ENCODE assay signal across 19 cellular contexts in the genomic region with DNA sequence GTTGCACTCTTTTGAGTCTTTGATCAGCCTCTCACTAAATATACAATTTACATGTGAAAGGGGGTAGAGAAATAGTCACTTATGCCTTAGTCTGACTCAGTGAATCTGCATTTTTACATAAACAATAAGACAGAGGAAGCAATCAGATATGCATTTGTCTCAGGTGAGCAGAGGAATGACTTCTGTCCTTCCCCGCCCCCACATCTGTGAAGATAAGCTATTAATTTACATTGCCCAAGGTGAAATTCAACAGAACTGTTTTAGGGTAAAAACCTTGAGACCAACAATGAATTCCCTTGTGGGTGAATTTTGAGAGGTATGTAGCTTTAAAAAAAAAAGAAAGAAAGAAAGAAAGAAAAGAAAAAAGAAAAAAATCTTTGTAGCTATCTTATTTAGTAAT.
DNase-seq lines count a peak whose midpoint lies in the region; ATAC-seq, FAIRE-seq and TF ChIP-seq lines count a peak whose summit lies in the region.
"Had no signal": no experiment of that assay in that cellular context is flagged by ENCODE, and none has a peak within 500 bp of the region (broad histone marks: within the 10 kb centered on the region; RNA-seq: fewer than 3 reads in every experiment).

No MANE protein-coding gene starts in this region.

- TF ChIP-seq POLR2A in H1 (IDR thresholded peaks at IDR 0.05; ENCODE audit: control extremely low read depth in 1 of 2, low read depth in 2 of 2, low read length in 2 of 2) (no peak), suprapubic skin (IDR thresholded peaks at IDR 0.05) (no peak)

- H2BK20ac ChIP-seq in H1 (ENCODE audit: low read length), result peak overlapping the region; percentile 99

- peak overlapping the region; percentile 99 for H2AK5ac ChIP-seq in H1 (ENCODE audit: low read depth, low read length)

- no peak overlapping the region for H2BK15ac ChIP-seq in H1 (ENCODE audit: low read length)

- peaks cover 15% of the 10 kb centered on the region for H3K9me3 Mint-ChIP-seq in stimulated activated naive CD8-positive, alpha-beta T cell treated with anti-CD3 and anti-CD28 coated beads, Interleukin-15, Interleukin-2, amounts not matched to agents 100 ng/mL and 50 ng/mL, for 24 hours

- TF ChIP-seq CTCF in H1 (IDR thresholded peaks at IDR 0.05; ENCODE audit: control extremely low read depth in 1 of 3, insufficient read depth in 1 of 3, low read depth in 1 of 3, low read length in 3 of 3) (no peak), suprapubic skin (IDR thresholded peaks at IDR 0.05) (no peak)

- no peaks in the 10 kb centered on the region for H3K79me1 ChIP-seq in H1 (ENCODE audit: low read depth, low read length)

- CTCF ChIA-PET in H1 (lab: Charles Lee; ENCODE audit: partially characterized antibody), result interaction anchor here (0.7 to 0.8 kb wide), 3 partner anchors 12 to 161 kb away, joined by 3 read pairs; no protein-coding TSS in a partner anchor

- H3K79me2 ChIP-seq in H1 (ENCODE audit: control insufficient read depth in 1 of 2, insufficient read depth in 2 of 2, low read length in 2 of 2), result no peaks in the 10 kb centered on the region

- peak overlapping the region; percentile 100; the same call in 1 of the 2 replicates for H2BK5ac ChIP-seq in H1 (ENCODE audit: low read depth, low read length)

- peak overlapping the region in 1 of 2 experiments; percentile 58; a peak in 2 of 4 replicates for H3K4me2 ChIP-seq in H1 (ENCODE audit: insufficient read depth in 1 of 2, low read depth in 2 of 2, low read length in 2 of 2)
- H3K4me2 ChIP-seq: A549; BLaER1 treated with 17β-estradiol and CSF1 and Interleukin-3, amounts not matched to agents 10 nM and 100 nM had no signal

- H3K9ac ChIP-seq in H1 (replicated peaks in 1 of 4; ENCODE audit: extremely low read depth in 1 of 4, low read depth in 3 of 4, low read length in 3 of 4), result no peak overlapping the region
- H3K9ac ChIP-seq in iPS-18a (ENCODE audit: low read length), result no peak overlapping the region
- H3K9ac ChIP-seq: BLaER1 treated with 17β-estradiol and CSF1 and Interleukin-3, amounts not matched to agents 10 nM and 100 nM had no signal

- POLR2A ChIA-PET in H1 (lab: Charles Lee; ENCODE audit: partially characterized antibody), result interaction anchor here (1.1 to 2.9 kb wide), 2 partner anchors 12 to 20 kb away, joined by 3 to 18 read pairs; no protein-coding TSS in a partner anchor

- no peak for TF ChIP-seq RAD21 in H1 (IDR thresholded peaks at IDR 0.05 in 1 of 2, conservative IDR thresholded peaks at IDR 0.05 in 1 of 2; ENCODE audit: low read depth in 2 of 2, low read length in 2 of 2)

- no peaks in the 10 kb centered on the region for H3K36me3 Mint-ChIP-seq in stimulated activated naive CD8-positive, alpha-beta T cell treated with anti-CD3 and anti-CD28 coated beads, Interleukin-15, Interleukin-2, amounts not matched to agents 100 ng/mL and 50 ng/mL, for 24 hours (ENCODE audit: low read depth)
- H3K36me3 Mint-ChIP-seq: CD8-positive, alpha-beta T cell had no signal

- no peak overlapping the region for H4K8ac ChIP-seq in H1 (ENCODE audit: extremely low read depth, insufficient read depth, low read length)

- H4K20me1 ChIP-seq in H1 (replicated peaks in 1 of 2; ENCODE audit: control insufficient read depth in 1 of 2, insufficient read depth in 2 of 2, low read length in 2 of 2), result no peaks in the 10 kb centered on the region
- H4K20me1 ChIP-seq: BLaER1 treated with 17β-estradiol and CSF1 and Interleukin-3, amounts not matched to agents 10 nM and 100 nM had no signal

- no peak overlapping the region for H2AFZ ChIP-seq in H1 (ENCODE audit: low read length)

- no peak for ATAC-seq in stimulated activated naive CD8-positive, alpha-beta T cell treated with anti-CD3 and anti-CD28 coated beads, Interleukin-15, Interleukin-2, amounts not matched to agents 100 U/mL and 50 U/mL, for 24 hours
- ATAC-seq in GM19351 (IDR thresholded peaks at IDR 0.05; ENCODE audit: unreplicated experiment), result no peak
- ATAC-seq: A549; CD8-positive, alpha-beta T cell; HepG2 had no signal

- no peak overlapping the region for H3K4me3 Mint-ChIP-seq in stimulated activated naive CD8-positive, alpha-beta T cell treated with anti-CD3 and anti-CD28 coated beads, Interleukin-15, Interleukin-2, amounts not matched to agents 100 ng/mL and 50 ng/mL, for 24 hours
- H3K4me3 Mint-ChIP-seq: B cell; CD8-positive, alpha-beta T cell; IgD-negative memory B cell had no signal

- TF ChIP-seq EP300 in H1 (IDR thresholded peaks at IDR 0.05; ENCODE audit: borderline replicate concordance in 1 of 2, low read depth in 2 of 2, low read length in 2 of 2) (no peak), suprapubic skin (IDR thresholded peaks at IDR 0.05) (no peak)

- H3K27ac Mint-ChIP-seq in stimulated activated naive CD8-positive, alpha-beta T cell treated with anti-CD3 and anti-CD28 coated beads, Interleukin-15, Interleukin-2, amounts not matched to agents 100 ng/mL and 50 ng/mL, for 24 hours, result peak overlapping the region; percentile 31
- H3K27ac Mint-ChIP-seq: B cell; CD8-positive, alpha-beta T cell; IgD-negative memory B cell had no signal

- peaks cover 1% of the 10 kb centered on the region; the same call in 1 of the 2 replicates for H3K23me2 ChIP-seq in H1 (ENCODE audit: low read depth, low read length)

- H3K9me3 ChIP-seq in H1 (ENCODE audit: insufficient read depth in 2 of 2, low read depth in 1 of 2, low read length in 1 of 2) (peaks cover 0 to 3% of the 10 kb centered on the region in 2 experiments; a peak in 1 of 4 replicates), iPS-18a (ENCODE audit: control insufficient read depth, low read depth, low read length) (no peaks in the 10 kb centered on the region), suprapubic skin (no peaks in the 10 kb centered on the region)
- H3K9me3 ChIP-seq: A549; BLaER1 treated with 17β-estradiol and CSF1 and Interleukin-3, amounts not matched to agents 10 nM and 100 nM had no signal

- peak overlapping the region; percentile 93 for H4K5ac ChIP-seq in H1 (ENCODE audit: insufficient read length, low read depth, low read length)

- no peak overlapping the region for H3K56ac ChIP-seq in H1 (replicated peaks; ENCODE audit: insufficient read length, low read depth, low read length)

- peaks cover 2 to 26% (median 15%) of the 10 kb centered on the region in 4 experiments; a peak in 6 of 7 replicates for H3K4me1 ChIP-seq in H1 (replicated peaks in 1 of 4; ENCODE audit: control insufficient read depth in 3 of 4, insufficient read depth in 4 of 4, low read length in 3 of 4)
- peaks cover 39% of the 10 kb centered on the region for H3K4me1 ChIP-seq in iPS-18a (ENCODE audit: control insufficient read depth, low read depth, low read length)
- no peaks in the 10 kb centered on the region for H3K4me1 ChIP-seq in suprapubic skin
- H3K4me1 ChIP-seq: A549 had no signal

- peak overlapping the region; percentile 95; the same call in 1 of the 2 replicates for H3K18ac ChIP-seq in H1 (ENCODE audit: extremely low read depth, low read length)

- no peak overlapping the region for H3K14ac ChIP-seq in H1 (ENCODE audit: insufficient read length)

- H2BK12ac ChIP-seq in H1 (ENCODE audit: low read depth, low read length), result peak overlapping the region; percentile 98; the same call in 1 of the 2 replicates

- H3K23ac ChIP-seq in H1 (ENCODE audit: insufficient read length), result no peak overlapping the region

- peak overlapping the region; percentile 97 for H4K91ac ChIP-seq in H1 (replicated peaks; ENCODE audit: insufficient read length, low read length)

- no peak for FAIRE-seq in H1 (lab: Jason Lieb, UNC)
- FAIRE-seq: A549, HepG2 had no signal

- H3K4me3 ChIP-seq in H1 (ENCODE audit: extremely low read depth in 1 of 4, insufficient read depth in 2 of 4, low read depth in 3 of 4, low read length in 4 of 4) (no peak overlapping the region; a peak in 2 of 8 replicates), iPS-18a (ENCODE audit: low read length) (no peak overlapping the region), suprapubic skin (no peak overlapping the region)
- H3K4me3 ChIP-seq: A549; BLaER1 treated with 17β-estradiol and CSF1 and Interleukin-3, amounts not matched to agents 10 nM and 100 nM had no signal

- WGBS in H1 (ENCODE audit: extremely low coverage in 1 of 2, insufficient coverage in 1 of 2, insufficient read length in 1 of 2, insufficient replicate concordance in 2 of 2, low coverage in 1 of 2, low lambda C conversion rate in 2 of 2, missing lambda C conversion rate in 1 of 2), 2 experiments, result 20% methylated on average over 1 of the region's 1 CpG; no CpG with 5 or more reads in 1 of the 2 experiments
- WGBS in suprapubic skin, result 80% methylated on average over 1 of the region's 1 CpG

- H3K36me3 ChIP-seq in H1 (ENCODE audit: control insufficient read depth in 2 of 4, insufficient read depth in 4 of 4, low read length in 3 of 4) (no peaks in the 10 kb centered on the region), iPS-18a (ENCODE audit: control insufficient read depth, low read depth, low read length) (no peaks in the 10 kb centered on the region), suprapubic skin (no peaks in the 10 kb centered on the region)
- H3K36me3 ChIP-seq: BLaER1 treated with 17β-estradiol and CSF1 and Interleukin-3, amounts not matched to agents 10 nM and 100 nM had no signal

- no peaks in the 10 kb centered on the region for H3K27me3 Mint-ChIP-seq in stimulated activated naive CD8-positive, alpha-beta T cell treated with anti-CD3 and anti-CD28 coated beads, Interleukin-15, Interleukin-2, amounts not matched to agents 100 ng/mL and 50 ng/mL, for 24 hours
- H3K27me3 Mint-ChIP-seq: B cell, IgD-negative memory B cell had no signal

- H3K4me1 Mint-ChIP-seq in stimulated activated naive CD8-positive, alpha-beta T cell treated with anti-CD3 and anti-CD28 coated beads, Interleukin-15, Interleukin-2, amounts not matched to agents 100 ng/mL and 50 ng/mL, for 24 hours (ENCODE audit: low read depth), result no peaks in the 10 kb centered on the region
- H3K4me1 Mint-ChIP-seq: B cell, IgD-negative memory B cell had no signal

- H3K4ac ChIP-seq in H1 (replicated peaks; ENCODE audit: insufficient read length, low read depth, low read length), result no peak overlapping the region

- H3K27ac ChIP-seq in H1 (ENCODE audit: low read depth, low read length) (peak overlapping the region; percentile 80; the same call in 1 of the 2 replicates), iPS-18a (ENCODE audit: low read length) (peak overlapping the region; percentile 78), suprapubic skin (no peak overlapping the region)
- H3K27ac ChIP-seq: 22Rv1; A549; BLaER1 treated with 17β-estradiol and CSF1 and Interleukin-3, amounts not matched to agents 10 nM and 100 nM had no signal

- no peak for DNase-seq in stimulated activated naive CD8-positive, alpha-beta T cell treated with anti-CD3 and anti-CD28 coated beads, Interleukin-15, Interleukin-2, amounts not matched to agents 100 U/mL and 50 U/mL, for 24 hours
- DNase-seq in H1 (ENCODE audit: low read depth in 1 of 2, low spot score in 2 of 2), result no peak
- DNase-seq in AG08395 (ENCODE audit: low spot score), result no peak
- no peak for DNase-seq in suprapubic skin (ENCODE audit: low spot score in 2 of 2)
- DNase-seq: Calu3; CD8-positive, alpha-beta T cell; DMS79 treated with DMSO at 0.1 percent for 48 hours; GF-D8; HCEC 1CT; KBM-7 had no signal

- H3K27me3 ChIP-seq in H1 (replicated peaks in 1 of 4; ENCODE audit: control insufficient read depth in 3 of 4, extremely low read depth in 1 of 4, insufficient read depth in 3 of 4, low read length in 3 of 4) (no peaks in the 10 kb centered on the region), iPS-18a (ENCODE audit: control insufficient read depth, insufficient read depth, low read length) (no peaks in the 10 kb centered on the region), suprapubic skin (no peaks in the 10 kb centered on the region)
- H3K27me3 ChIP-seq: BLaER1 treated with 17β-estradiol and CSF1 and Interleukin-3, amounts not matched to agents 10 nM and 100 nM had no signal

- H2BK120ac ChIP-seq in H1 (replicated peaks; ENCODE audit: low read depth, low read length), result no peak overlapping the region
